ENCODE assay signal across 14 cellular contexts in genomic region chr15:64501396-64501716, GRCh38. TPM values are rescaled to one million over a fixed set of nuclear protein-coding genes. Genes with fewer than 3 reads are reported as not detected.
A peak's percentile ranks its signal among the peaks of the same experiment; 100 is the strongest.
DNase-seq lines count a peak whose midpoint lies in the region; ATAC-seq and TF ChIP-seq lines count a peak whose summit lies in the region.
"Had no signal": no experiment of that assay in that cellular context is flagged by ENCODE, and none has a peak within 500 bp of the region (broad histone marks: within the 10 kb centered on the region; RNA-seq: fewer than 3 reads in every experiment).

No MANE protein-coding gene starts in this region.

- peaks cover 73% of the 10 kb centered on the region for H3K4me1 Mint-ChIP-seq in activated CD8-positive, alpha-beta T cell treated with anti-CD3 and anti-CD28 coated beads for 36 hours (ENCODE audit: low read depth)
- H3K4me1 Mint-ChIP-seq in activated CD8-positive, alpha-beta T cell treated with anti-CD3 and anti-CD28 coated beads, Interleukin-2, amount 10 ng/mL, durations not matched to agents 7 days and 5 days (ENCODE audit: low read depth) = peaks cover 53% of the 10 kb centered on the region
- peaks cover 29% of the 10 kb centered on the region for H3K4me1 Mint-ChIP-seq in progenitor cell of endocrine pancreas (ENCODE audit: low read depth)
- H3K4me1 Mint-ChIP-seq in stimulated activated effector memory CD8-positive, alpha-beta T cell treated with anti-CD3 and anti-CD28 coated beads, Interleukin-12 subunit alpha, Interleukin-12 subunit beta, amount 100 ng/mL, for 72 hours = peaks cover 64% of the 10 kb centered on the region

- no peak for DNase-seq in activated CD8-positive, alpha-beta T cell treated with anti-CD3 and anti-CD28 coated beads for 36 hours
- DNase-seq in activated CD8-positive, alpha-beta T cell treated with anti-CD3 and anti-CD28 coated beads, Interleukin-2, amount 10 ng/mL, durations not matched to agents 7 days and 5 days = no peak
- DNase-seq in LHCN-M2 (ENCODE audit: low read depth) = peak; percentile 24
- DNase-seq in progenitor cell of endocrine pancreas (ENCODE audit: low spot score, unreplicated experiment) = no peak
- DNase-seq in smooth muscle cell (lab: John Stamatoyannopoulos, UW; ENCODE audit: unreplicated experiment) = no peak
- DNase-seq in stimulated activated effector memory CD8-positive, alpha-beta T cell treated with anti-CD3 and anti-CD28 coated beads, Interleukin-12 subunit alpha, Interleukin-12 subunit beta, amount 100 ng/mL, for 72 hours (ENCODE audit: low spot score in 2 of 2) = no peak
- DNase-seq: amygdala, heart right ventricle, NCI-H2081, ovary, PC-9 had no signal

- no peaks in the 10 kb centered on the region for H3K27me3 Mint-ChIP-seq in activated CD8-positive, alpha-beta T cell treated with anti-CD3 and anti-CD28 coated beads for 36 hours
- H3K27me3 Mint-ChIP-seq in activated CD8-positive, alpha-beta T cell treated with anti-CD3 and anti-CD28 coated beads, Interleukin-2, amount 10 ng/mL, durations not matched to agents 7 days and 5 days (ENCODE audit: low read depth) = no peaks in the 10 kb centered on the region
- no peaks in the 10 kb centered on the region for H3K27me3 Mint-ChIP-seq in progenitor cell of endocrine pancreas

- peak overlapping the region; percentile 56 for H3K27ac Mint-ChIP-seq in activated CD8-positive, alpha-beta T cell treated with anti-CD3 and anti-CD28 coated beads for 36 hours
- H3K27ac Mint-ChIP-seq in activated CD8-positive, alpha-beta T cell treated with anti-CD3 and anti-CD28 coated beads, Interleukin-2, amount 10 ng/mL, durations not matched to agents 7 days and 5 days = no peak overlapping the region
- peak overlapping the region; percentile 9 for H3K27ac Mint-ChIP-seq in progenitor cell of endocrine pancreas
- H3K27ac Mint-ChIP-seq in stimulated activated effector memory CD8-positive, alpha-beta T cell treated with anti-CD3 and anti-CD28 coated beads, Interleukin-12 subunit alpha, Interleukin-12 subunit beta, amount 100 ng/mL, for 72 hours = no peak overlapping the region

- H3F3A ChIP-seq in smooth muscle cell (ENCODE audit: low read depth) = peaks cover 28% of the 10 kb centered on the region

- no peaks in the 10 kb centered on the region for H3K9me3 ChIP-seq in smooth muscle cell (replicated peaks; ENCODE audit: low read depth)
- H3K9me3 ChIP-seq: HAP-1, heart right ventricle, ovary had no signal

- POLR2A ChIA-PET in activated CD8-positive, alpha-beta T cell treated with anti-CD3 and anti-CD28 coated beads for 36 hours (lab: Charles Lee) = interaction anchor here (0.8 to 1.6 kb wide), 3 partner anchors 11 to 39 kb away, joined by 3 to 4 read pairs (median 3); no protein-coding TSS in a partner anchor
- POLR2A ChIA-PET in activated CD8-positive, alpha-beta T cell treated with anti-CD3 and anti-CD28 coated beads, Interleukin-2, amount 10 ng/mL, durations not matched to agents 7 days and 5 days (lab: Charles Lee) = interaction anchor here (1.1 kb wide), 1 partner anchor 68 kb away, joined by 3 read pairs; no protein-coding TSS in a partner anchor

- WGBS in smooth muscle cell (ENCODE audit: low lambda C conversion rate) = 77% methylated on average over 1 of the region's 1 CpG

- intact Hi-C loops in activated CD8-positive, alpha-beta T cell treated with anti-CD3 and anti-CD28 coated beads for 36 hours (cut with micrococcal nuclease) = no loop called here

- H3K4me3 ChIP-seq in smooth muscle cell = no peak overlapping the region
- H3K4me3 ChIP-seq: HAP-1, heart right ventricle, ovary, PC-9 had no signal

- no peak overlapping the region for H3K9ac ChIP-seq in smooth muscle cell (ENCODE audit: low read depth)

- no peak for TF ChIP-seq CTCF in activated CD8-positive, alpha-beta T cell treated with anti-CD3 and anti-CD28 coated beads for 36 hours (IDR thresholded peaks at IDR 0.05)
- TF ChIP-seq CTCF in progenitor cell of endocrine pancreas (IDR thresholded peaks at IDR 0.05; ENCODE audit: unreplicated experiment) = no peak
- TF ChIP-seq CTCF in smooth muscle cell (IDR thresholded peaks at IDR 0.05; ENCODE audit: borderline replicate concordance, insufficient read depth, poor library complexity, severe bottlenecking) = no peak

- no peak overlapping the region for H2AFZ ChIP-seq in smooth muscle cell (ENCODE audit: low read depth)
- H2AFZ ChIP-seq: PC-9 had no signal

- H3K36me3 Mint-ChIP-seq in activated CD8-positive, alpha-beta T cell treated with anti-CD3 and anti-CD28 coated beads for 36 hours (ENCODE audit: low read depth) = peaks cover 47% of the 10 kb centered on the region
- H3K36me3 Mint-ChIP-seq in activated CD8-positive, alpha-beta T cell treated with anti-CD3 and anti-CD28 coated beads, Interleukin-2, amount 10 ng/mL, durations not matched to agents 7 days and 5 days (ENCODE audit: low read depth) = peaks cover 52% of the 10 kb centered on the region
- peaks cover 16% of the 10 kb centered on the region for H3K36me3 Mint-ChIP-seq in progenitor cell of endocrine pancreas (ENCODE audit: insufficient read depth)
- H3K36me3 Mint-ChIP-seq in stimulated activated effector memory CD8-positive, alpha-beta T cell treated with anti-CD3 and anti-CD28 coated beads, Interleukin-12 subunit alpha, Interleukin-12 subunit beta, amount 100 ng/mL, for 72 hours = peaks cover 40% of the 10 kb centered on the region

- no peak overlapping the region for H3K4me3 Mint-ChIP-seq in activated CD8-positive, alpha-beta T cell treated with anti-CD3 and anti-CD28 coated beads for 36 hours
- H3K4me3 Mint-ChIP-seq in activated CD8-positive, alpha-beta T cell treated with anti-CD3 and anti-CD28 coated beads, Interleukin-2, amount 10 ng/mL, durations not matched to agents 7 days and 5 days = no peak overlapping the region
- no peak overlapping the region for H3K4me3 Mint-ChIP-seq in progenitor cell of endocrine pancreas (ENCODE audit: low read depth)
- H3K4me3 Mint-ChIP-seq in stimulated activated effector memory CD8-positive, alpha-beta T cell treated with anti-CD3 and anti-CD28 coated beads, Interleukin-12 subunit alpha, Interleukin-12 subunit beta, amount 100 ng/mL, for 72 hours = no peak overlapping the region

- ATAC-seq in activated CD8-positive, alpha-beta T cell treated with anti-CD3 and anti-CD28 coated beads for 36 hours = no peak
- no peak for ATAC-seq in activated CD8-positive, alpha-beta T cell treated with anti-CD3 and anti-CD28 coated beads, Interleukin-2, amount 10 ng/mL, durations not matched to agents 7 days and 5 days
- no peak for ATAC-seq in stimulated activated effector memory CD8-positive, alpha-beta T cell treated with anti-CD3 and anti-CD28 coated beads, Interleukin-12 subunit alpha, Interleukin-12 subunit beta, amount 100 ng/mL, for 72 hours
- ATAC-seq in HG03196 (IDR thresholded peaks at IDR 0.05; ENCODE audit: unreplicated experiment) = no peak

- peaks cover 15% of the 10 kb centered on the region for H3K4me1 ChIP-seq in smooth muscle cell (ENCODE audit: low read depth)
- H3K4me1 ChIP-seq: HAP-1 had no signal

- H3K4me2 ChIP-seq in smooth muscle cell = no peak overlapping the region
- H3K4me2 ChIP-seq: PC-9 had no signal

- no peaks in the 10 kb centered on the region for H3K27me3 ChIP-seq in smooth muscle cell (ENCODE audit: low read depth)
- H3K27me3 ChIP-seq: heart right ventricle, ovary had no signal

- H3K36me3 ChIP-seq in smooth muscle cell (ENCODE audit: low read depth) = no peaks in the 10 kb centered on the region
- H3K36me3 ChIP-seq: ovary had no signal

- H3K27ac ChIP-seq in angular gyrus (ENCODE audit: low read depth, low read length) (peak overlapping the region; percentile 62), smooth muscle cell (ENCODE audit: low read depth) (no peak overlapping the region)
- H3K27ac ChIP-seq: ovary, PC-9 had no signal

- no peaks in the 10 kb centered on the region for H3K9me3 Mint-ChIP-seq in activated CD8-positive, alpha-beta T cell treated with anti-CD3 and anti-CD28 coated beads for 36 hours
- no peaks in the 10 kb centered on the region for H3K9me3 Mint-ChIP-seq in activated CD8-positive, alpha-beta T cell treated with anti-CD3 and anti-CD28 coated beads, Interleukin-2, amount 10 ng/mL, durations not matched to agents 7 days and 5 days (ENCODE audit: insufficient read depth)
- no peaks in the 10 kb centered on the region for H3K9me3 Mint-ChIP-seq in progenitor cell of endocrine pancreas (ENCODE audit: low read depth)
- H3K9me3 Mint-ChIP-seq in stimulated activated effector memory CD8-positive, alpha-beta T cell treated with anti-CD3 and anti-CD28 coated beads, Interleukin-12 subunit alpha, Interleukin-12 subunit beta, amount 100 ng/mL, for 72 hours = no peaks in the 10 kb centered on the region

- CTCF ChIA-PET in activated CD8-positive, alpha-beta T cell treated with anti-CD3 and anti-CD28 coated beads for 36 hours (lab: Charles Lee) = interaction anchor here (0.8 to 1.3 kb wide), 5 partner anchors 24 to 152 kb away, joined by 3 to 4 read pairs (median 3); no protein-coding TSS in a partner anchor
- CTCF ChIA-PET in activated CD8-positive, alpha-beta T cell treated with anti-CD3 and anti-CD28 coated beads, Interleukin-2, amount 10 ng/mL, durations not matched to agents 7 days and 5 days (lab: Charles Lee) = interaction anchor here (1.1 to 1.9 kb wide), 4 partner anchors 12 to 152 kb away, joined by 3 to 7 read pairs (median 4); no protein-coding TSS in a partner anchor

- peaks cover 100% of the 10 kb centered on the region for H4K20me1 ChIP-seq in smooth muscle cell (ENCODE audit: low read depth)

- H3K79me2 ChIP-seq in smooth muscle cell (ENCODE audit: low read depth) = peaks cover 61% of the 10 kb centered on the region

RNA-seq across cellular contexts. Expression of gene ZNF609, which starts 41.0 kb away (rescaled TPM):
- total RNA-seq in activated CD8-positive, alpha-beta T cell treated with anti-CD3 and anti-CD28 coated beads for 36 hours = 10 to 100 TPM; 37.2 to 39.6 TPM
- 10 to 100 TPM; 39.9 to 40.5 TPM for total RNA-seq in activated CD8-positive, alpha-beta T cell treated with anti-CD3 and anti-CD28 coated beads, Interleukin-2, amount 10 ng/mL, durations not matched to agents 7 days and 5 days
- total RNA-seq in LHCN-M2 (2014; rRNA removed) (12.5 and 13.1 TPM in 2 replicates), progenitor cell of endocrine pancreas (72.0 and 75.3 TPM in 2 replicates), smooth muscle cell (15.6 and 15.9 TPM in 2 replicates)
- 8.9 TPM for polyA plus RNA-seq in LHCN-M2 (2012)
- polyA plus RNA-seq in smooth muscle cell = 9.9 and 10.7 TPM in 2 replicates

Comparison
In these comparisons a context has a peak if more than half of its experiments do, and no peak if none do; other contexts are left out.
1. H3K27ac Mint-ChIP-seq: peak in activated CD8-positive, alpha-beta T cell treated with anti-CD3 and anti-CD28 coated beads for 36 hours (single experiment) and progenitor cell of endocrine pancreas (single experiment); none in activated CD8-positive, alpha-beta T cell treated with anti-CD3 and anti-CD28 coated beads, Interleukin-2, amount 10 ng/mL, durations not matched to agents 7 days and 5 days (single experiment) and stimulated activated effector memory CD8-positive, alpha-beta T cell treated with anti-CD3 and anti-CD28 coated beads, Interleukin-12 subunit alpha, Interleukin-12 subunit beta, amount 100 ng/mL, for 72 hours (single experiment).